8 cellular contexts compared by ENCODE assay signal in the genomic region with DNA sequence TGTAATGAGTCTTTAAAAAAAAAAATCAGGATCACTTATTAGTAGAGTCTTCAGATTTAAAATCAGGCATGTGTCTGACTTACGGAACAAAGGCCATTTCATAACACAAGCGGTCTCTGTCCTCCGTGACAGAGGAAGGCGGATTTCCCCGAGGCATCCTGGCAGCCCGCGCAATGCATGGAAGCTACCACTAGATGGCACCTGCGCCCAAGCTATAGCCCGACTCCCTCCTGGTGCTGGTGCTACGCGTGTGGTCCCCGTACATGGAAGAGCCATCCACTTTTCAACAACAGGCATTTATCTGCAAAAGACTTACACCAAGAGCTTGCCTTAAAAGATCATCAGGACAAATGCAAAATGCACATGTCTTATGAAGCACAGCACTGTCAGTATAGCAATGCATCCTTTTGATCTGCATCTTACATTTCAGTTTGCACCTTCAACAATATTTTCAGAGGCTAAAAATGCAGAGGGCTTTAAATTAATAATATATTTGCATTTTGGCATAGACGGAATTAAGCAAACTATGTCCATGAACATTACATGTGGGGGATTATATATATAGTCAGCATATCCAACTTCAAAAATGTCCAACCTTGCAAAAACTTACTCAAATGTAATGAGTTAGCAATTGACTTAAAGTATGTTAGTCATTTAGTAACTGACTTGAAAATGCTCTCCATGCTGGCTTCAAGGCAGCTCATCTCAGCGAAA.
DNase-seq lines count a peak whose midpoint lies in the region; ATAC-seq and TF ChIP-seq lines count a peak whose summit lies in the region.

No MANE protein-coding gene starts in this region.

- no peak overlapping the region for H3K27ac ChIP-seq in right cardiac atrium (ENCODE audit: low read length)
- no peak overlapping the region for H3K27ac ChIP-seq in gastrocnemius medialis

- H3K27me3 ChIP-seq in right cardiac atrium (ENCODE audit: control insufficient read depth, insufficient read depth), result no peaks in the 10 kb centered on the region
- no peaks in the 10 kb centered on the region for H3K27me3 ChIP-seq in gastrocnemius medialis

- no peak overlapping the region for H3K4me3 ChIP-seq in right cardiac atrium (ENCODE audit: low read length)
- no peak overlapping the region for H3K4me3 ChIP-seq in gastrocnemius medialis

- no peak for TF ChIP-seq POLR2A in gastrocnemius medialis (IDR thresholded peaks at IDR 0.05)

- intact Hi-C loops in right cardiac atrium (cut with DNase I) (loop anchor here in 3 of 4 donors (1.0 to 5.0 kb wide), 4 partner anchors 223 to 311 kb away; no protein-coding TSS in a partner anchor), gastrocnemius medialis (cut with DNase I; ENCODE audit: low total_unique reads) (loop anchor here (1.0 to 5.0 kb wide), 4 partner anchors 78 to 310 kb away; no protein-coding TSS in a partner anchor)

- no peaks in the 10 kb centered on the region for H3K36me3 ChIP-seq in gastrocnemius medialis

- WGBS in right cardiac atrium, result 13% methylated on average over 14 of the region's 14 CpGs

- peak; percentile 90 to 99 (median 91) for TF ChIP-seq CTCF in gastrocnemius medialis (IDR thresholded peaks at IDR 0.05 in 4 of 5, conservative IDR thresholded peaks at IDR 0.05 in 1 of 5)

- in situ Hi-C loops in gastrocnemius medialis (cut with MboI; ENCODE audit: low sequenced_read_pairs in 4 of 4), result loop anchor here in 3 of 4 donors (5.0 kb wide), 3 partner anchors 218 to 308 kb away; no protein-coding TSS in a partner anchor

- ATAC-seq in HG02870 (IDR thresholded peaks at IDR 0.05; ENCODE audit: unreplicated experiment), result peak; percentile 92
- peak; percentile 91 to 92 for ATAC-seq in right cardiac atrium
- peak; percentile 77 to 94 for ATAC-seq in gastrocnemius medialis

- DNase-seq in DMS79 treated with DMSO at 0.1 percent for 48 hours (lab: John Stamatoyannopoulos, UW) (peak; percentile 28), DMS79 (lab: John Stamatoyannopoulos, UW) (no peak), NCI-H1436 treated with DMSO at 0.1 percent for 48 hours (lab: John Stamatoyannopoulos, UW) (peak; percentile 32), T-helper 22 cell (ENCODE audit: low read depth) (peak; percentile 25), anterior cingulate cortex (lab: John Stamatoyannopoulos, UW) (peak; percentile 8 to 89 (median 78)), right cardiac atrium (peak; percentile 80 to 92 (median 92)), gastrocnemius medialis (peak; percentile 67 to 75)

- H3K4me1 ChIP-seq in right cardiac atrium (ENCODE audit: control insufficient read depth, insufficient read depth, low read length) (no peaks in the 10 kb centered on the region), gastrocnemius medialis (peaks cover 6 to 13% of the 10 kb centered on the region in 2 donors)

- no peaks in the 10 kb centered on the region for H3K9me3 ChIP-seq in right cardiac atrium (ENCODE audit: control insufficient read depth, low read length)
- H3K9me3 ChIP-seq in gastrocnemius medialis, result no peaks in the 10 kb centered on the region
